In the genomic region with DNA sequence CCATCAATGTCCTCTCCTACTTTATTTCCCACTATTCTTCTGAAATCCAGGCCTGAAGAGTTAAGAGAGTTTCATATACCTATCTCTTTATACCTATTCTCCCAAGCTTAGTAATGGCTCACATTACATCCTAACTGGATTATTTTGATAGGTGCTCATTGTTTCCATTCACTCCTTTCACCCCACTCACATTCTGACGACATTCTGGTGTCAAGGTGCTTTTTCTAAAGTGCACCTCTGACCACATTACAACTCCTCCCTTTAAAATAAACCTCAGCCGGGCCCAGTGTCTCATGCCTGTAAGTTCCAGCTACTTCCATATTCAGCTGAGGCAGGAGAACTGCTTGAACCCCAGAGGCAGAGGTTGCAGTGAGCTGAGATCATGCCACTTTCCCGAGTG, we compare ENCODE assay signal across 33 cellular contexts.
"Had no signal": no experiment of that assay in that cellular context is flagged by ENCODE, and none has a peak within 500 bp of the region (broad histone marks: within the 10 kb centered on the region; RNA-seq: fewer than 3 reads in every experiment).

No MANE protein-coding gene starts in this region.

- H3K9me3 Mint-ChIP-seq: activated CD4-positive, alpha-beta T cell treated with anti-CD3 and anti-CD28 coated beads, Interleukin-2, amount 10 ng/mL, durations not matched to agents 7 days and 5 days; activated naive CD8-positive, alpha-beta T cell treated with anti-CD3 and anti-CD28 coated beads, Interleukin-2, amount 10 ng/mL, durations not matched to agents 7 days and 5 days; activated T-cell treated with anti-CD3 and anti-CD28 coated beads, Interleukin-2, amount 50 U/mL, for 24 hours; activated T-helper 2 cell treated with anti-CD3 and anti-CD28 coated beads, Interferon-gamma antibody, Interleukin-2, Interleukin-4, amounts not matched to agents 10 μg/mL and 5 μg/mL and 100 μg/mL, durations not matched to agents 14 hours and 24 hours and 36 hours; T-helper 1 cell treated with Interleukin-12 subunit alpha and Interleukin-12 subunit beta and Interleukin-4 antibody, amounts not matched to agents 30 μg/mL and 1 μg/mL, for 36 hours had no signal

- H3K4me1 Mint-ChIP-seq: activated CD4-positive, alpha-beta T cell treated with anti-CD3 and anti-CD28 coated beads for 36 hours; activated CD4-positive, alpha-beta T cell treated with anti-CD3 and anti-CD28 coated beads, Interleukin-2, amount 10 ng/mL, durations not matched to agents 7 days and 5 days; activated naive CD4-positive, alpha-beta T cell treated with anti-CD3 and anti-CD28 coated beads, Interleukin-2, amount 50 U/mL, for 24 hours; activated naive CD8-positive, alpha-beta T cell treated with anti-CD3 and anti-CD28 coated beads, Interleukin-2, amount 10 ng/mL, durations not matched to agents 7 days and 5 days had no signal

- ATAC-seq: activated CD4-positive, alpha-beta T cell treated with anti-CD3 and anti-CD28 coated beads for 36 hours; activated CD4-positive, CD25-positive, alpha-beta regulatory T cell treated with anti-CD3 and anti-CD28 coated beads, Interleukin-2, amount 50 U/mL, for 24 hours; activated CD8-positive, alpha-beta T cell treated with anti-CD3 and anti-CD28 coated beads, Interleukin-2, amount 10 ng/mL, durations not matched to agents 7 days and 5 days; PC-3 had no signal

- H3K27ac Mint-ChIP-seq: activated CD4-positive, alpha-beta T cell treated with anti-CD3 and anti-CD28 coated beads for 36 hours; activated CD4-positive, alpha-beta T cell treated with anti-CD3 and anti-CD28 coated beads, Interleukin-2, amount 10 ng/mL, durations not matched to agents 7 days and 5 days; activated CD8-positive, alpha-beta T cell treated with anti-CD3 and anti-CD28 coated beads, Interleukin-2, amount 10 ng/mL, durations not matched to agents 7 days and 5 days; activated naive CD4-positive, alpha-beta T cell treated with anti-CD3 and anti-CD28 coated beads, Interleukin-2, amount 50 U/mL, for 24 hours; activated naive CD8-positive, alpha-beta T cell treated with anti-CD3 and anti-CD28 coated beads, Interleukin-2, amount 10 ng/mL, durations not matched to agents 7 days and 5 days; activated T-cell treated with anti-CD3 and anti-CD28 coated beads, Interleukin-2, amount 50 U/mL, for 24 hours; activated T-helper 2 cell treated with anti-CD3 and anti-CD28 coated beads, Interferon-gamma antibody, Interleukin-2, Interleukin-4, amounts not matched to agents 10 μg/mL and 5 μg/mL and 100 μg/mL, durations not matched to agents 14 hours and 24 hours and 36 hours; T-helper 1 cell treated with Interleukin-12 subunit alpha and Interleukin-12 subunit beta and Interleukin-4 antibody, amounts not matched to agents 30 μg/mL and 1 μg/mL, for 36 hours; T-helper 2 cell treated with Interferon-gamma antibody and Interleukin-4, amounts not matched to agents 5 μg/mL and 100 μg/mL, for 36 hours had no signal

- DNase-seq: activated CD4-positive, alpha-beta T cell treated with anti-CD3 and anti-CD28 coated beads for 36 hours; activated CD4-positive, alpha-beta T cell treated with anti-CD3 and anti-CD28 coated beads, Interleukin-2, amount 10 ng/mL, durations not matched to agents 7 days and 5 days; activated CD4-positive, alpha-beta T cell treated with anti-CD3 and anti-CD28 coated beads, Interleukin-2, amount 50 U/mL, for 48 hours; activated CD8-positive, alpha-beta T cell treated with anti-CD3 and anti-CD28 coated beads, Interleukin-2, amount 10 ng/mL, durations not matched to agents 7 days and 5 days; activated gamma-delta T cell; activated naive CD4-positive, alpha-beta T cell treated with Interleukin-2 at 50 U/mL for 16 hours; activated naive CD8-positive, alpha-beta T cell treated with anti-CD3 and anti-CD28 coated beads, Interleukin-2, amount 10 ng/mL, durations not matched to agents 7 days and 5 days; activated T-cell treated with anti-CD3 and anti-CD28 coated beads, Interleukin-2, amount 50 U/mL, for 24 hours; amygdala; Karpas-422; MG63; NCI-H1048; NCI-H1105 treated with DMSO at 0.1 percent for 48 hours; NCI-H1436; NCI-H1694; NCI-H1930; NCI-H345; NCI-H524 treated with DMSO at 0.1 percent for 48 hours; NCI-H748 treated with DMSO at 0.1 percent for 48 hours; NK-92 treated with Interleukin-12 subunit alpha and Interleukin-12 subunit beta, amount 100 ng/mL, for 24 hours; PC-3; Peyer's patch; RPMI8226; SHP77 treated with DMSO at 0.1 percent for 48 hours; SK-N-SH had no signal

- H3K27me3 Mint-ChIP-seq: activated CD4-positive, alpha-beta T cell treated with anti-CD3 and anti-CD28 coated beads for 36 hours; activated CD4-positive, alpha-beta T cell treated with anti-CD3 and anti-CD28 coated beads, Interleukin-2, amount 10 ng/mL, durations not matched to agents 7 days and 5 days; activated naive CD8-positive, alpha-beta T cell treated with anti-CD3 and anti-CD28 coated beads, Interleukin-2, amount 10 ng/mL, durations not matched to agents 7 days and 5 days; activated T-cell treated with anti-CD3 and anti-CD28 coated beads, Interleukin-2, amount 50 U/mL, for 24 hours had no signal

- H3K4me3 Mint-ChIP-seq: activated CD4-positive, alpha-beta T cell treated with anti-CD3 and anti-CD28 coated beads for 36 hours; activated CD4-positive, alpha-beta T cell treated with anti-CD3 and anti-CD28 coated beads, Interleukin-2, amount 10 ng/mL, durations not matched to agents 7 days and 5 days; activated CD8-positive, alpha-beta T cell treated with anti-CD3 and anti-CD28 coated beads, Interleukin-2, amount 10 ng/mL, durations not matched to agents 7 days and 5 days; activated naive CD4-positive, alpha-beta T cell treated with anti-CD3 and anti-CD28 coated beads, Interleukin-2, amount 50 U/mL, for 24 hours; activated naive CD8-positive, alpha-beta T cell treated with anti-CD3 and anti-CD28 coated beads, Interleukin-2, amount 10 ng/mL, durations not matched to agents 7 days and 5 days; activated T-cell treated with anti-CD3 and anti-CD28 coated beads, Interleukin-2, amount 50 U/mL, for 24 hours; T-helper 1 cell treated with Interleukin-12 subunit alpha and Interleukin-12 subunit beta and Interleukin-4 antibody, amounts not matched to agents 30 μg/mL and 1 μg/mL, for 36 hours; T-helper 2 cell treated with Interferon-gamma antibody and Interleukin-4, amounts not matched to agents 5 μg/mL and 100 μg/mL, for 36 hours had no signal

- H3K36me3 Mint-ChIP-seq: activated naive CD4-positive, alpha-beta T cell treated with anti-CD3 and anti-CD28 coated beads, Interleukin-2, amount 50 U/mL, for 24 hours; activated naive CD8-positive, alpha-beta T cell treated with anti-CD3 and anti-CD28 coated beads, Interleukin-2, amount 10 ng/mL, durations not matched to agents 7 days and 5 days had no signal

- H3K4me3 ChIP-seq: ascending aorta, breast epithelium, MG63, Peyer's patch, SJSA1 had no signal
